11 cellular contexts compared by ENCODE assay signal in the genomic region with DNA sequence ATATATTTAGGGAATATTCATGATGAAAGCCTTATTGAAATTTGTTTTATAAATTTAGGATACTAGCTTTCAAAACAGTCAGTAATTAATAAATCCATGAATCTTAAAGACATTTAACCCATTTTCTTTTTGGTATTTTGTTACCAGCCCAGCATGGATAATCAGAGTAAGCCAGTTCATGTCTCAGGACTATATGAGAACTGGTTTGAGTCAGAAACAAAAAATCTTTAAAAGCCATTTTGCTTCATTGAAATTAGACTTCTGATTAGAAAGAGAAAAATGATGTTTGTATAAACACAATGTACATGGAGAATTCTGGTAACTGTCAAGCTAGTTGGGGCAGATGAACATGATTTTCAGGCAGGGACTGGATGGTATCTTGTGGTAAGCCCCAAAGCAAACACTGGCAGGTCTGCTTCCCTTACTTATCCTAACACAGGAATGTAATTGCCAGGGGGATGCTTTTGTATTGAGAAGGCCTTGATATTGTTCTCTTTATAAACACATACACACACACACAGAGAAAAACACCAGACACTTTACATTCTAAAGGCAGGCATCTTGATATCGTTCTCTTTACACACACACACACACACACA. TPM values are rescaled to one million over a fixed set of nuclear protein-coding genes. Genes with fewer than 3 reads are reported as not detected.
DNase-seq lines count a peak whose midpoint lies in the region; ATAC-seq, FAIRE-seq and TF ChIP-seq lines count a peak whose summit lies in the region.
"Had no signal": no experiment of that assay in that cellular context is flagged by ENCODE, and none has a peak within 500 bp of the region (broad histone marks: within the 10 kb centered on the region; RNA-seq: fewer than 3 reads in every experiment).

No MANE protein-coding gene starts in this region.

- H3K4me2 ChIP-seq in endothelial cell of umbilical vein (ENCODE audit: insufficient read depth, low read length), result no peak overlapping the region
- H3K4me2 ChIP-seq in osteoblast (ENCODE audit: insufficient read depth, low read length), result no peak overlapping the region

- H3K36me3 ChIP-seq in RWPE2 (ENCODE audit: low read depth) (no peaks in the 10 kb centered on the region), endothelial cell of umbilical vein (ENCODE audit: control insufficient read depth in 2 of 2, extremely low read depth in 1 of 2, insufficient read depth in 2 of 2, low read length in 2 of 2) (no peaks in the 10 kb centered on the region), osteoblast (ENCODE audit: insufficient read depth, low read length) (no peaks in the 10 kb centered on the region)

- TF ChIP-seq POLR2A in endothelial cell of umbilical vein (IDR thresholded peaks at IDR 0.05; ENCODE audit: low read depth, low read length) (no peak), lower leg skin (IDR thresholded peaks at IDR 0.05) (no peak)

- H3K9me1 ChIP-seq in endothelial cell of umbilical vein (replicated peaks; ENCODE audit: control insufficient read depth, extremely low read depth, insufficient read depth, low read length), result no peaks in the 10 kb centered on the region

- H3K27me3 ChIP-seq in RWPE2 (ENCODE audit: insufficient read depth, poor library complexity, severe bottlenecking) (no peaks in the 10 kb centered on the region), endothelial cell of umbilical vein (ENCODE audit: control insufficient read depth in 2 of 2, insufficient read depth in 2 of 2, low read length in 2 of 2) (no peaks in the 10 kb centered on the region), osteoblast (ENCODE audit: insufficient read depth, low read length) (no peaks in the 10 kb centered on the region)

- TF ChIP-seq CTCF in RWPE2 (IDR thresholded peaks at IDR 0.05; ENCODE audit: poor library complexity, severe bottlenecking) (no peak), endothelial cell of umbilical vein (IDR thresholded peaks at IDR 0.05; ENCODE audit: extremely low read depth in 1 of 2, insufficient read depth in 1 of 2, low read depth in 1 of 2, low read length in 2 of 2) (no peak), osteoblast (IDR thresholded peaks at IDR 0.05; ENCODE audit: extremely low read depth, low read depth, low read length) (no peak), lower leg skin (IDR thresholded peaks at IDR 0.05) (no peak)

- ATAC-seq in RWPE2 (ENCODE audit: low read depth), result peak; percentile 41; the same call in 2 of the 3 replicates
- ATAC-seq: right cardiac atrium had no signal

- intact Hi-C loops in endothelial cell of umbilical vein (cut with micrococcal nuclease) (no loop called here), lower leg skin (cut with DNase I; ENCODE audit: low total_unique reads) (no loop called here)

- BruUV-seq in endothelial cell of umbilical vein (replicated peaks; lab: Mats Ljungman, UMichigan), result no TSS peak

- 67 to 93% methylated on average over 1 of the region's 1 CpG for WGBS in lower leg skin, 2 donors

- H3K4me3 ChIP-seq in RWPE2 (ENCODE audit: severe bottlenecking), result no peak overlapping the region
- no peak overlapping the region for H3K4me3 ChIP-seq in endothelial cell of umbilical vein (replicated peaks in 1 of 3; ENCODE audit: insufficient read depth in 1 of 3, low read depth in 1 of 3, low read length in 3 of 3)
- no peak overlapping the region for H3K4me3 ChIP-seq in osteoblast (ENCODE audit: insufficient read depth, low read length)
- no peak overlapping the region for H3K4me3 ChIP-seq in lower leg skin (ENCODE audit: low read depth, poor library complexity, severe bottlenecking)

- H3K9me3 ChIP-seq in RWPE2 (ENCODE audit: severe bottlenecking) (no peaks in the 10 kb centered on the region), endothelial cell of umbilical vein (replicated peaks; ENCODE audit: control insufficient read depth, insufficient read depth, low read length) (no peaks in the 10 kb centered on the region), osteoblast (ENCODE audit: low read depth, low read length) (no peaks in the 10 kb centered on the region)

- H4K20me1 ChIP-seq in endothelial cell of umbilical vein (replicated peaks; ENCODE audit: control insufficient read depth, extremely low read depth, insufficient read depth, low read length), result no peaks in the 10 kb centered on the region
- H4K20me1 ChIP-seq in osteoblast (ENCODE audit: insufficient read depth, low read length), result peaks cover 3% of the 10 kb centered on the region

- H3K27ac ChIP-seq in RWPE2 (ENCODE audit: poor library complexity, severe bottlenecking) (peak overlapping the region; percentile 13), endothelial cell of umbilical vein (ENCODE audit: insufficient read depth, low read depth, low read length) (no peak overlapping the region), osteoblast (ENCODE audit: low read depth, low read length) (peak overlapping the region; percentile 14)

- H3K9ac ChIP-seq in endothelial cell of umbilical vein (replicated peaks; ENCODE audit: extremely low read depth, insufficient read depth, low read length), result no peak overlapping the region

- FAIRE-seq in endothelial cell of umbilical vein (lab: Jason Lieb, UNC), result peak; percentile 52

- H3K4me1 ChIP-seq in RWPE2 (ENCODE audit: insufficient read depth, poor library complexity, severe bottlenecking) (peaks cover 13% of the 10 kb centered on the region), endothelial cell of umbilical vein (ENCODE audit: control insufficient read depth, extremely low read depth, insufficient read depth, low read length) (peaks cover 6% of the 10 kb centered on the region), osteoblast (ENCODE audit: insufficient read depth, low read length) (peaks cover 24% of the 10 kb centered on the region)

- peaks cover 67% of the 10 kb centered on the region for H3K79me2 ChIP-seq in endothelial cell of umbilical vein (ENCODE audit: control insufficient read depth, insufficient read depth, low read length)
- peaks cover 76% of the 10 kb centered on the region for H3K79me2 ChIP-seq in osteoblast (ENCODE audit: insufficient read depth, low read length)

- DNase-seq in H4 (ENCODE audit: low spot score) (peak; percentile 23), RWPE2 (ENCODE audit: low spot score) (no peak), endothelial cell of umbilical vein (ENCODE audit: low read depth, low spot score) (no peak), osteoblast (ENCODE audit: insufficient read length, low spot score, missing footprints) (peak; percentile 86), lower leg skin (ENCODE audit: low spot score in 2 of 2) (no peak), NCI-H2107 treated with DMSO at 0.1 percent for 48 hours (lab: John Stamatoyannopoulos, UW; ENCODE audit: unreplicated experiment) (no peak)
- DNase-seq in stimulated activated CD4-positive, alpha-beta T cell treated with anti-CD3 and anti-CD28 coated beads, Interleukin-4, amount 100 ng/mL, for 4 hours, result no peak
- DNase-seq: activated CD4-positive, alpha-beta T cell treated with anti-CD3 and anti-CD28 coated beads for 1 hour; caudate nucleus; NCI-H146; right cardiac atrium had no signal

- no peak overlapping the region for H2AFZ ChIP-seq in endothelial cell of umbilical vein (ENCODE audit: low read depth, low read length)
- peak overlapping the region; percentile 32 for H2AFZ ChIP-seq in osteoblast (ENCODE audit: low read length)

- dilution Hi-C loops in endothelial cell of umbilical vein (cut with MboI; ENCODE audit: extremely low pct_ligation_motif_present, low sequenced_read_pairs), result no loop called here

- CTCF ChIA-PET in endothelial cell of umbilical vein (lab: Charles Lee), result interaction anchor here (1.3 to 5.8 kb wide), 2 partner anchors 9 to 125 kb away, joined by 7 to 27 read pairs; a partner anchor contains a TSS

- POLR2A ChIA-PET in endothelial cell of umbilical vein (lab: Charles Lee), result no interaction called here

TF ChIP-seq in endothelial cell of umbilical vein, 7 proteins besides CTCF, POLR2A, EP300 and RAD21:
- TF ChIP-seq JUN (IDR thresholded peaks at IDR 0.05; ENCODE audit: borderline replicate concordance, insufficient read depth, insufficient read length, low read depth) (no peak), MYC (IDR thresholded peaks at IDR 0.05; ENCODE audit: low read depth, low read length) (no peak), POLR2AphosphoS5 (IDR thresholded peaks at IDR 0.05; ENCODE audit: insufficient read depth, low read depth, low read length) (no peak), EZH2 (IDR thresholded peaks at IDR 0.05; ENCODE audit: borderline replicate concordance, low read depth, low read length, severe bottlenecking) (no peak), FOS (IDR thresholded peaks at IDR 0.05; ENCODE audit: borderline replicate concordance, insufficient read depth, low read length) (no peak), GATA2 (IDR thresholded peaks at IDR 0.05; ENCODE audit: insufficient read depth, insufficient read length, low read depth, low read length) (no peak)
- TF ChIP-seq, protein P1, sequence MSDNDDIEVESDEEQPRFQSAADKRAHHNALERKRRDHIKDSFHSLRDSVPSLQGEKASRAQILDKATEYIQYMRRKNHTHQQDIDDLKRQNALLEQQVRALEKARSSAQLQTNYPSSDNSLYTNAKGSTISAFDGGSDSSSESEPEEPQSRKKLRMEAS (IDR thresholded peaks at IDR 0.05; ENCODE audit: insufficient read depth, insufficient read length), result no peak
TF ChIP-seq in endothelial cell of umbilical vein: peak in this region for 0.

RNA-seq across cellular contexts. Expression of a gene that starts 9.4 kb away (rescaled TPM):
- 9.5 and 10.3 TPM in 2 replicates for total RNA-seq in H4 (2014; rRNA removed; shearing (Covaris generic))
- total RNA-seq in endothelial cell of umbilical vein (36.7 and 39.1 TPM in 2 replicates), osteoblast (31.5 and 32.7 TPM in 2 replicates), lower leg skin (10 to 100 TPM; 30.6 to 45.8 (median 37.9) TPM)
- 20.0 and 20.4 TPM in 2 replicates for polyA plus RNA-seq in endothelial cell of umbilical vein
- 18.9 and 19.1 TPM in 2 replicates for polyA plus RNA-seq in endothelial cell of umbilical vein (2011; cell fraction: cytosol; rRNA removed)
- 28.8 and 32.2 TPM in 2 replicates for polyA plus RNA-seq in endothelial cell of umbilical vein (2011; cell fraction: nucleus; rRNA removed)
- polyA plus RNA-seq in endothelial cell of umbilical vein (2012), result 15.7 and 17.2 TPM in 2 replicates
- polyA minus RNA-seq in endothelial cell of umbilical vein, result 36.7 and 37.1 TPM in 2 replicates
- polyA minus RNA-seq in endothelial cell of umbilical vein (2011; cell fraction: cytosol; rRNA and poly(A)+ RNA removed), result 4.8 TPM
- 94.0 and 110 TPM in 2 replicates for polyA minus RNA-seq in endothelial cell of umbilical vein (2011; cell fraction: nucleus; rRNA and poly(A)+ RNA removed)

RNA-seq across cellular contexts. Expression of a gene that starts 57.3 kb away (rescaled TPM):
- 8.3 and 10.5 TPM in 2 replicates for total RNA-seq in H4 (2014; rRNA removed; shearing (Covaris generic))
- 8.2 and 9.0 TPM in 2 replicates for total RNA-seq in endothelial cell of umbilical vein
- polyA plus RNA-seq in endothelial cell of umbilical vein, result 3.2 TPM in 2 replicates
- polyA plus RNA-seq in endothelial cell of umbilical vein (2011; cell fraction: cytosol; rRNA removed), result 4.2 and 4.4 TPM in 2 replicates
- 9.8 and 10.9 TPM in 2 replicates for polyA plus RNA-seq in endothelial cell of umbilical vein (2011; cell fraction: nucleus; rRNA removed)
- polyA plus RNA-seq in endothelial cell of umbilical vein (2012), result 4.3 and 7.4 TPM in 2 replicates
- polyA minus RNA-seq in endothelial cell of umbilical vein, result 7.7 and 9.4 TPM in 2 replicates
- polyA minus RNA-seq in endothelial cell of umbilical vein (2011; cell fraction: cytosol; rRNA and poly(A)+ RNA removed), result 4.6 TPM
- polyA minus RNA-seq in endothelial cell of umbilical vein (2011; cell fraction: nucleus; rRNA and poly(A)+ RNA removed), result 5.7 and 8.9 TPM in 2 replicates
- 8.3 and 9.0 TPM in 2 replicates for total RNA-seq in osteoblast
- total RNA-seq in lower leg skin, result 10 to 100 TPM in 1 of 4 donors, 1 to 10 TPM in 3; 7.6 to 10.3 (median 9.1) TPM

Comparison
In these comparisons a context has a peak if more than half of its experiments do, and no peak if none do; other contexts are left out.
1. DNase-seq: peak in H4 (single experiment) and osteoblast (single experiment); none in RWPE2 (single experiment), endothelial cell of umbilical vein (single experiment), stimulated activated CD4-positive, alpha-beta T cell treated with anti-CD3 and anti-CD28 coated beads, Interleukin-4, amount 100 ng/mL, for 4 hours (0 of 2), lower leg skin (0 of 2) and NCI-H2107 treated with DMSO at 0.1 percent for 48 hours (single experiment).